Comparison of ENCODE assay signal across 1 cellular context in the genomic region with DNA sequence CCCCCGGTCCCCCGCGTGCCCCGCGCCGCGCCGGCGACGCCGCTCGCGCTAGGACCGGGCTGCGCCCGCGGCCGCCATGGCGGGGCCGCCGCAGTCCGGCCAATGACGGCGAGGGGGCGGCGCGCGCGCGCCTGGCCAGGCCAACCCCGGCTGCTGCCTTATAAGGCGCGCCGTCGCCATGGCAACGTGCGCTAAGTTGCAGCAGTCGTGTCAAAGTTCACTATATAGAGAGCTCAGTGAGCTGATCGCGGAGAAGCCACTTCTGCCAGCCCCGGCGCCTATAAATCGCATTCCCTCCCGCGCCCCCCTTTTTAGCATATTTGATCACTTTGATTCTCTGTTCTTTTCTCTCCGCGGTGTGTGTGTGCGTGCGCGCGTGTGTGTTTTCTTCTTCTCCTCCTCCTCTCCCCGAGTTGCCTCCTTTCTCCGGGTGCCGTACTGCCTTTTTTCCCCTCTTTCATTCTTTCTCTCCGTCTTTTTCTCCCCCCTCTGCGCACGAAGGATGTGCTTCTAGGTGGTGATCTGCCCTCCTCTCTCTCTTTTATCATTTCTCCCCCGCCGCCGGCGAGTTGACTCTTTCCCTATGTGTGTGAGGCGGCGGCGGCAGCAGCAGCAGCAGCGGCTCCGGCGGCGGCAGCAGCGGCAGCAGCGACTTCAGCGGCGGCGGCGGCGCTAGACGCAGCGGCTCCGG.
TF ChIP-seq lines count a peak whose summit lies in the region.

A gene (plus strand): TSS at position 251 of the 691 bp plus-strand sequence. CDS start 1,406 bp downstream, outside the sequence.

TF ChIP-seq in GM12878, 131 proteins besides CTCF, POLR2A, EP300 and RAD21 (continued from another document):
- TF ChIP-seq NR2F1 (conservative IDR thresholded peaks at IDR 0.05) (peak; percentile 90), MTA3 (IDR thresholded peaks at IDR 0.05; ENCODE audit: borderline replicate concordance, low read length) (no peak), GABPA (IDR thresholded peaks at IDR 0.05; ENCODE audit: low read depth) (no peak), DPF2 (IDR thresholded peaks at IDR 0.05) (no peak), SMAD1 (IDR thresholded peaks at IDR 0.05; ENCODE audit: low read depth, partially characterized antibody) (peak; percentile 85), TCF3 (IDR thresholded peaks at IDR 0.05; ENCODE audit: borderline replicate concordance, insufficient read depth, low read depth, low read length) (no peak), IRF4 (IDR thresholded peaks at IDR 0.05; ENCODE audit: low read depth, low read length) (no peak), TARDBP (IDR thresholded peaks at IDR 0.05; ENCODE audit: borderline replicate concordance) (no peak), SRF (IDR thresholded peaks at IDR 0.05; ENCODE audit: low read depth in 2 of 2, low read length in 2 of 2) (peak; percentile 97 to 98), MEF2A (IDR thresholded peaks at IDR 0.05; ENCODE audit: insufficient read depth, low read depth, low read length) (no peak), ZNF207 (IDR thresholded peaks at IDR 0.05; ENCODE audit: borderline replicate concordance) (no peak), HDAC2 (IDR thresholded peaks at IDR 0.05) (no peak), SIX5 (IDR thresholded peaks at IDR 0.05; ENCODE audit: low read depth, low read length, severe bottlenecking) (no peak), POLR2AphosphoS5 (IDR thresholded peaks at IDR 0.05; ENCODE audit: low read length) (0 out of 2 replicates have a peak, but pooled peaks have one; percentile 46)
- TF ChIP-seq, protein P1, sequence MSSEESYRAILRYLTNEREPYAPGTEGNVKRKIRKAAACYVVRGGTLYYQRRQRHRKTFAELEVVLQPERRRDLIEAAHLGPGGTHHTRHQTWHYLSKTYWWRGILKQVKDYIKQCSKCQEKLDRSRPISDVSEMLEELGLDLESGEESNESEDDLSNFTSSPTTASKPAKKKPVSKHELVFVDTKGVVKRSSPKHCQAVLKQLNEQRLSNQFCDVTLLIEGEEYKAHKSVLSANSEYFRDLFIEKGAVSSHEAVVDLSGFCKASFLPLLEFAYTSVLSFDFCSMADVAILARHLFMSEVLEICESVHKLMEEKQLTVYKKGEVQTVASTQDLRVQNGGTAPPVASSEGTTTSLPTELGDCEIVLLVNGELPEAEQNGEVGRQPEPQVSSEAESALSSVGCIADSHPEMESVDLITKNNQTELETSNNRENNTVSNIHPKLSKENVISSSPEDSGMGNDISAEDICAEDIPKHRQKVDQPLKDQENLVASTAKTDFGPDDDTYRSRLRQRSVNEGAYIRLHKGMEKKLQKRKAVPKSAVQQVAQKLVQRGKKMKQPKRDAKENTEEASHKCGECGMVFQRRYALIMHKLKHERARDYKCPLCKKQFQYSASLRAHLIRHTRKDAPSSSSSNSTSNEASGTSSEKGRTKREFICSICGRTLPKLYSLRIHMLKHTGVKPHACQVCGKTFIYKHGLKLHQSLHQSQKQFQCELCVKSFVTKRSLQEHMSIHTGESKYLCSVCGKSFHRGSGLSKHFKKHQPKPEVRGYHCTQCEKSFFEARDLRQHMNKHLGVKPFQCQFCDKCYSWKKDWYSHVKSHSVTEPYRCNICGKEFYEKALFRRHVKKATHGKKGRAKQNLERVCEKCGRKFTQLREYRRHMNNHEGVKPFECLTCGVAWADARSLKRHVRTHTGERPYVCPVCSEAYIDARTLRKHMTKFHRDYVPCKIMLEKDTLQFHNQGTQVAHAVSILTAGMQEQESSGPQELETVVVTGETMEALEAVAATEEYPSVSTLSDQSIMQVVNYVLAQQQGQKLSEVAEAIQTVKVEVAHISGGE (CRISPR knock-in tag; IDR thresholded peaks at IDR 0.05): no peak
- TF ChIP-seq, protein P2, sequence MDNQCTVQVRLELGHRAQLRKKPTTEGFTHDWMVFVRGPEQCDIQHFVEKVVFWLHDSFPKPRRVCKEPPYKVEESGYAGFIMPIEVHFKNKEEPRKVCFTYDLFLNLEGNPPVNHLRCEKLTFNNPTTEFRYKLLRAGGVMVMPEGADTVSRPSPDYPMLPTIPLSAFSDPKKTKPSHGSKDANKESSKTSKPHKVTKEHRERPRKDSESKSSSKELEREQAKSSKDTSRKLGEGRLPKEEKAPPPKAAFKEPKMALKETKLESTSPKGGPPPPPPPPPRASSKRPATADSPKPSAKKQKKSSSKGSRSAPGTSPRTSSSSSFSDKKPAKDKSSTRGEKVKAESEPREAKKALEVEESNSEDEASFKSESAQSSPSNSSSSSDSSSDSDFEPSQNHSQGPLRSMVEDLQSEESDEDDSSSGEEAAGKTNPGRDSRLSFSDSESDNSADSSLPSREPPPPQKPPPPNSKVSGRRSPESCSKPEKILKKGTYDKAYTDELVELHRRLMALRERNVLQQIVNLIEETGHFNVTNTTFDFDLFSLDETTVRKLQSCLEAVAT (IDR thresholded peaks at IDR 0.05): peak; percentile 97
- TF ChIP-seq, protein P3, sequence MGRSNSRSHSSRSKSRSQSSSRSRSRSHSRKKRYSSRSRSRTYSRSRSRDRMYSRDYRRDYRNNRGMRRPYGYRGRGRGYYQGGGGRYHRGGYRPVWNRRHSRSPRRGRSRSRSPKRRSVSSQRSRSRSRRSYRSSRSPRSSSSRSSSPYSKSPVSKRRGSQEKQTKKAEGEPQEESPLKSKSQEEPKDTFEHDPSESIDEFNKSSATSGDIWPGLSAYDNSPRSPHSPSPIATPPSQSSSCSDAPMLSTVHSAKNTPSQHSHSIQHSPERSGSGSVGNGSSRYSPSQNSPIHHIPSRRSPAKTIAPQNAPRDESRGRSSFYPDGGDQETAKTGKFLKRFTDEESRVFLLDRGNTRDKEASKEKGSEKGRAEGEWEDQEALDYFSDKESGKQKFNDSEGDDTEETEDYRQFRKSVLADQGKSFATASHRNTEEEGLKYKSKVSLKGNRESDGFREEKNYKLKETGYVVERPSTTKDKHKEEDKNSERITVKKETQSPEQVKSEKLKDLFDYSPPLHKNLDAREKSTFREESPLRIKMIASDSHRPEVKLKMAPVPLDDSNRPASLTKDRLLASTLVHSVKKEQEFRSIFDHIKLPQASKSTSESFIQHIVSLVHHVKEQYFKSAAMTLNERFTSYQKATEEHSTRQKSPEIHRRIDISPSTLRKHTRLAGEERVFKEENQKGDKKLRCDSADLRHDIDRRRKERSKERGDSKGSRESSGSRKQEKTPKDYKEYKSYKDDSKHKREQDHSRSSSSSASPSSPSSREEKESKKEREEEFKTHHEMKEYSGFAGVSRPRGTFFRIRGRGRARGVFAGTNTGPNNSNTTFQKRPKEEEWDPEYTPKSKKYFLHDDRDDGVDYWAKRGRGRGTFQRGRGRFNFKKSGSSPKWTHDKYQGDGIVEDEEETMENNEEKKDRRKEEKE (IDR thresholded peaks at IDR 0.05): no peak
